8 cellular contexts compared by ENCODE assay signal in genomic region chr6:30066577-30067459, GRCh38. TPM values are rescaled to one million over a fixed set of nuclear protein-coding genes. Genes with fewer than 3 reads are reported as not detected.
DNase-seq lines count a peak whose midpoint lies in the region; ATAC-seq and TF ChIP-seq lines count a peak whose summit lies in the region.

Gene PPP1R11 (plus strand): TSS chr6:30067198. CDS start chr6:30067411, 213 bp downstream.

- peak within 1 kb of the TSS; percentile 96 for H2AFZ ChIP-seq in mammary epithelial cell (ENCODE audit: low read depth, low read length)

- peaks cover 39% of the 10 kb centered on the region for H3K79me2 ChIP-seq in mammary epithelial cell (ENCODE audit: insufficient read depth, low read length)

- peak; percentile 91 for ATAC-seq in GM18873 (IDR thresholded peaks at IDR 0.05; ENCODE audit: low FRiP score, unreplicated experiment)
- peak; percentile 93 for ATAC-seq in HG03139 (IDR thresholded peaks at IDR 0.05; ENCODE audit: unreplicated experiment)

- CTCF ChIA-PET in mammary epithelial cell (lab: Charles Lee; ENCODE audit: low non-redundant PET) = no interaction called here

- 1% methylated on average over 40 of the region's 46 CpGs for WGBS in mammary epithelial cell (ENCODE audit: low coverage, missing lambda C conversion rate)

- in situ Hi-C loops in ACHN (cut with HindIII; ENCODE audit: low pct_ligation_motif_present, low pct_unique_long_range_greater_than_20kb, low sequenced_read_pairs) = no loop called here
- in situ Hi-C loops in mammary epithelial cell (cut with MboI; ENCODE audit: low sequenced_read_pairs in 2 of 2) = no loop called here

- H3K9ac ChIP-seq in mammary epithelial cell (ENCODE audit: insufficient read depth, low read length) (peak within 1 kb of the TSS; percentile 83), skeletal muscle tissue (ENCODE audit: low read depth in 1 of 3, low read length in 3 of 3) (peak within 1 kb of the TSS; percentile 72 to 94 (median 88))

- no peaks in the 10 kb centered on the region for H4K20me1 ChIP-seq in mammary epithelial cell (ENCODE audit: insufficient read depth, low read length)

- peak within 1 kb of the TSS; percentile 91 for H3K4me2 ChIP-seq in mammary epithelial cell (ENCODE audit: insufficient read depth, low read depth, low read length)

- H3K36me3 ChIP-seq in WERI-Rb-1 (peaks cover 30% of the 10 kb centered on the region), mammary epithelial cell (ENCODE audit: insufficient read depth, low read length) (peaks cover 3% of the 10 kb centered on the region), skeletal muscle tissue (ENCODE audit: control insufficient read depth in 3 of 3, insufficient read depth in 3 of 3, low read length in 3 of 3) (peaks cover 9 to 20% (median 17%) of the 10 kb centered on the region in 3 donors)

- DNase-seq in ACHN (peak; percentile 98), NCI-H2227 (lab: John Stamatoyannopoulos, UW; ENCODE audit: unreplicated experiment) (peak; percentile 99), WERI-Rb-1 (peak; percentile 100), mammary epithelial cell (peak; percentile 100)

- H3K4me1 ChIP-seq in mammary epithelial cell (ENCODE audit: insufficient read depth, low read length) (peaks cover 30% of the 10 kb centered on the region), skeletal muscle tissue (ENCODE audit: control insufficient read depth in 3 of 3, insufficient read depth in 3 of 3, low read length in 3 of 3) (peaks cover 20 to 21% (median 21%) of the 10 kb centered on the region in 3 donors)

- no peak for TF ChIP-seq CTCF in WERI-Rb-1 (IDR thresholded peaks at IDR 0.05; ENCODE audit: low read depth, low read length)
- no peak for TF ChIP-seq CTCF in mammary epithelial cell (conservative IDR thresholded peaks at IDR 0.05 in 1 of 2, IDR thresholded peaks at IDR 0.05 in 1 of 2; ENCODE audit: extremely low read depth in 1 of 2, insufficient read depth in 1 of 2, low read depth in 1 of 2, low read length in 2 of 2)

- BruUV-seq in mammary epithelial cell (replicated peaks; lab: Mats Ljungman, UMichigan) = TSS peak; percentile 77

- H3K9me3 ChIP-seq in WERI-Rb-1 (ENCODE audit: severe bottlenecking) (no peaks in the 10 kb centered on the region), mammary epithelial cell (replicated peaks; ENCODE audit: insufficient read depth, low read length) (no peaks in the 10 kb centered on the region), iPS-18c (ENCODE audit: control insufficient read depth, insufficient read depth, low read length) (no peaks in the 10 kb centered on the region), skeletal muscle tissue (ENCODE audit: control insufficient read depth in 3 of 3, low read length in 3 of 3) (no peaks in the 10 kb centered on the region)

- H3K27ac ChIP-seq in WERI-Rb-1 (peak within 1 kb of the TSS; percentile 93), mammary epithelial cell (ENCODE audit: insufficient read depth, low read depth, low read length) (peak within 1 kb of the TSS; percentile 86), skeletal muscle tissue (ENCODE audit: low read depth, low read length) (peak within 1 kb of the TSS; percentile 72)

- H3K27me3 ChIP-seq in WERI-Rb-1 (ENCODE audit: insufficient read depth, low read depth, severe bottlenecking) (no peaks in the 10 kb centered on the region), mammary epithelial cell (ENCODE audit: insufficient read depth, low read length) (no peaks in the 10 kb centered on the region), skeletal muscle tissue (ENCODE audit: control insufficient read depth in 3 of 3, insufficient read depth in 3 of 3, low read length in 3 of 3) (peaks cover 13 to 14% (median 14%) of the 10 kb centered on the region in 3 donors)

- dilution Hi-C loops in mammary epithelial cell (cut with HindIII; ENCODE audit: low sequenced_read_pairs) = no loop called here

- H3K4me3 ChIP-seq in WERI-Rb-1 (ENCODE audit: low read depth, low read length) (peak within 1 kb of the TSS; percentile 90), mammary epithelial cell (replicated peaks in 1 of 3; ENCODE audit: insufficient read depth in 1 of 3, low read depth in 2 of 3, low read length in 3 of 3) (peak within 1 kb of the TSS; percentile 57 to 93 (median 60)), iPS-18c (ENCODE audit: insufficient read depth, low read depth, low read length) (peak within 1 kb of the TSS; percentile 95), skeletal muscle tissue (ENCODE audit: low read length in 3 of 3) (peak within 1 kb of the TSS; percentile 84 to 97 (median 84))

- intact Hi-C loops in mammary epithelial cell (cut with micrococcal nuclease) = loop anchor here (10.0 kb wide), 1 partner anchor 258 kb away; the partner anchor contains the start of gene TRIM39

RNA-seq across cellular contexts. Expression of gene PPP1R11, which starts in this region (rescaled TPM):
- total RNA-seq in mammary epithelial cell = 10 to 100 TPM; 26.3 to 43.2 TPM
- 42.4 TPM for polyA plus RNA-seq in mammary epithelial cell
- polyA minus RNA-seq in mammary epithelial cell = 32.9 TPM
- total RNA-seq in skeletal muscle tissue = 6.8 TPM

Comparison
In these comparisons a context has a peak if more than half of its experiments do, and no peak if none do; other contexts are left out.
1. Peak in every context shown above with its lines: DNase-seq, ATAC-seq, H3K4me3 ChIP-seq and H3K27ac ChIP-seq.